Comparison of ENCODE assay signal across 18 cellular contexts in the genomic region with DNA sequence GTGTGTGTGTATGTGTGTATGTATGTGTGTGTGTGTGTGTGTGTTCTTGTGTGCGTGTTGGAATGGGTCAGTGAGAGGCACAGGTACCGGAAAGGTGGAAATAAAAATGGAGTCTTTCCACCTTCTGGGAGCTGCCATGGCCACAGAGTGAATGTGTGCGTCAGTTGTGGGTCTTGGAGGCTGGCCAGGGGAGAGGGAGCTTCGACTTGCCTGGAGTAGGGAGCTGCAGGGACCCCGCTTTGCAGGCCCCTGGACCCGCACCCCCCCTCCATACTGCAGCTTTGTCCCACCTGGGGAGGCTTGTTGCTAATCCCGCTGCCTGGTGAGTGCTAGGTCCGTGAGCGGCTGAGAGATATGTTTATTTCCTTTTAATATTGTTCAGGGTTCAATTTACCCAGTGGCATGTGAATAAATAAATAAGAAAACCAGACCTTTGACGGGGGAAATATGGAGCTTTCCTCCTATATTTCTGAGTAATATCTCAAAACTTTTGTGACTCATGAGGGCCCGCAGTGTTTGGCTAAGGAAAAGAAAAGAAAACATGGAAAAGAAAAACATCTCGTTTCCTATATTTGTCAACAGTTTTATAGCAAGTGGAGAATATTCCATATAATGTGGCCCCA. TPM values are rescaled to one million over a fixed set of nuclear protein-coding genes. Genes with fewer than 3 reads are reported as not detected.
DNase-seq lines count a peak whose midpoint lies in the region; ATAC-seq, FAIRE-seq and TF ChIP-seq lines count a peak whose summit lies in the region.
"Had no signal": no experiment of that assay in that cellular context is flagged by ENCODE, and none has a peak within 500 bp of the region (broad histone marks: within the 10 kb centered on the region; RNA-seq: fewer than 3 reads in every experiment).

No MANE protein-coding gene starts in this region.

- H3K9me3 Mint-ChIP-seq in MCF 10A (ENCODE audit: unreplicated experiment): no peaks in the 10 kb centered on the region

- H3K27me3 ChIP-seq in breast epithelium: peaks cover 0 to 15% of the 10 kb centered on the region in 2 donors
- no peaks in the 10 kb centered on the region for H3K27me3 ChIP-seq in Panc1 (ENCODE audit: control insufficient read depth, insufficient read depth, low read length)
- H3K27me3 ChIP-seq in tibial nerve: peaks cover 0 to 22% of the 10 kb centered on the region in 2 donors

- FAIRE-seq in urothelium cell line (lab: Jason Lieb, UNC): no peak
- FAIRE-seq: A204.1, TTC549 had no signal

- TF ChIP-seq CTCF in MCF 10A (IDR thresholded peaks at IDR 0.05; ENCODE audit: unreplicated experiment) (no peak), breast epithelium (IDR thresholded peaks at IDR 0.05) (no peak), Panc1 (IDR thresholded peaks at IDR 0.05) (no peak), tibial nerve (IDR thresholded peaks at IDR 0.05) (no peak)

- BruUV-seq in MCF 10A (replicated peaks; lab: Mats Ljungman, UMichigan) (no TSS peak), Panc1 (replicated peaks; lab: Mats Ljungman, UMichigan) (no TSS peak)

- TF ChIP-seq EP300 in tibial nerve (IDR thresholded peaks at IDR 0.05): no peak

- peaks cover 18% of the 10 kb centered on the region for H3K4me1 Mint-ChIP-seq in MCF 10A (ENCODE audit: insufficient read depth, unreplicated experiment)

- DNase-seq in MCF 10A (ENCODE audit: unreplicated experiment) (peak; percentile 71), breast epithelium (ENCODE audit: low spot score in 2 of 2) (no peak), Panc1 (ENCODE audit: low read depth, low spot score) (no peak), dermis blood vessel endothelial cell (peak; percentile 52), urothelium cell line (ENCODE audit: low spot score) (peak; percentile 41), tibial nerve (ENCODE audit: low spot score in 2 of 2) (no peak)
- DNase-seq in activated effector memory CD4-positive, alpha-beta T cell treated with anti-CD3 and anti-CD28 coated beads, Interleukin-2, amount 50 U/mL, for 16 hours: no peak
- DNase-seq: activated CD4-positive, alpha-beta T cell treated with anti-CD3 and anti-CD28 coated beads, Interleukin-2, amount 50 U/mL, for 1 hour; activated naive CD4-positive, alpha-beta T cell treated with anti-CD3 and anti-CD28 coated beads, Interleukin-2, amount 50 U/mL, for 16 hours; activated T-cell treated with anti-CD3 and anti-CD28 coated beads, Interleukin-2, amount 50 U/mL, for 1 hour; gastrocnemius medialis; left lung; NCI-H526 treated with DMSO at 0.1 percent for 48 hours; stomach had no signal

- POLR2A ChIA-PET in MCF 10A (lab: Yijun Ruan, JAX): no interaction called here
- POLR2A ChIA-PET in Panc1 (lab: Charles Lee): no interaction called here

- CTCF ChIA-PET in MCF 10A (lab: Yijun Ruan, JAX) (interaction anchor here (0.6 to 1.5 kb wide), 2 partner anchors 10 to 23 kb away, joined by 3 to 5 read pairs; no protein-coding TSS in a partner anchor), Panc1 (lab: Charles Lee) (interaction anchor here (0.7 kb wide), 2 partner anchors 42 to 180 kb away, joined by 3 to 6 read pairs; no protein-coding TSS in a partner anchor)

- no peak overlapping the region for H3K27ac ChIP-seq in breast epithelium
- H3K27ac ChIP-seq in Panc1 (ENCODE audit: low read length): peak overlapping the region; percentile 69
- H3K27ac ChIP-seq in tibial nerve: no peak overlapping the region
- H3K27ac ChIP-seq: cardiac muscle cell, gastrocnemius medialis, left lung, stomach had no signal

- peaks cover 16% of the 10 kb centered on the region for H3K27me3 Mint-ChIP-seq in MCF 10A (ENCODE audit: insufficient read depth, unreplicated experiment)

- no peak overlapping the region for H3K4me3 Mint-ChIP-seq in MCF 10A (ENCODE audit: unreplicated experiment)

- H3K4me1 ChIP-seq in breast epithelium (no peaks in the 10 kb centered on the region), Panc1 (ENCODE audit: control insufficient read depth, insufficient read depth, low read length) (peaks cover 19% of the 10 kb centered on the region), tibial nerve (no peaks in the 10 kb centered on the region)
- H3K4me1 ChIP-seq: gastrocnemius medialis, left lung, stomach had no signal

- H3K36me3 ChIP-seq in breast epithelium: no peaks in the 10 kb centered on the region
- H3K36me3 ChIP-seq in Panc1 (ENCODE audit: control insufficient read depth, insufficient read depth, low read length): no peaks in the 10 kb centered on the region
- no peaks in the 10 kb centered on the region for H3K36me3 ChIP-seq in tibial nerve
- H3K36me3 ChIP-seq: cardiac muscle cell, gastrocnemius medialis, left lung, stomach had no signal

- intact Hi-C loops in MCF 10A (cut with micrococcal nuclease) (no loop called here), breast epithelium (cut with DNase I; ENCODE audit: low total_unique reads) (no loop called here), Panc1 (cut with micrococcal nuclease; ENCODE audit: unreplicated experiment) (no loop called here)

- H3K27ac Mint-ChIP-seq in MCF 10A (ENCODE audit: low read depth, unreplicated experiment): no peak overlapping the region

- H3K9me3 ChIP-seq in breast epithelium (peaks cover 0 to 3% of the 10 kb centered on the region in 2 donors), Panc1 (ENCODE audit: control insufficient read depth, insufficient read depth, low read depth, low read length) (no peaks in the 10 kb centered on the region), tibial nerve (peaks cover 0 to 5% (median 0%) of the 10 kb centered on the region in 4 donors)
- H3K9me3 ChIP-seq: gastrocnemius medialis, left lung had no signal

- in situ Hi-C loops in Panc1 (cut with HindIII; ENCODE audit: low pct_unique_long_range_greater_than_20kb, low sequenced_read_pairs): no loop called here

- H3K36me3 Mint-ChIP-seq in MCF 10A (ENCODE audit: insufficient read depth, unreplicated experiment): no peaks in the 10 kb centered on the region

- H3K4me3 ChIP-seq in breast epithelium (no peak overlapping the region), Panc1 (ENCODE audit: low read depth in 2 of 2, low read length in 2 of 2) (peak overlapping the region in 1 of 2 experiments; percentile 6; a peak in 1 of 4 replicates), tibial nerve (no peak overlapping the region)
- H3K4me3 ChIP-seq: cardiac muscle cell, gastrocnemius medialis, left lung, stomach had no signal

- no peak for TF ChIP-seq POLR2A in breast epithelium (IDR thresholded peaks at IDR 0.05)
- TF ChIP-seq POLR2A in tibial nerve (IDR thresholded peaks at IDR 0.05): no peak

- WGBS in tibial nerve, 2 donors: 70 to 73% methylated on average over 12 of the region's 12 CpGs

- ATAC-seq in Panc1 (peak; percentile 73), GM19395 (IDR thresholded peaks at IDR 0.05; ENCODE audit: unreplicated experiment) (no peak)
- ATAC-seq: gastrocnemius medialis, left lung had no signal

RNA-seq across cellular contexts. Expression of a gene that starts 24.4 kb away (rescaled TPM):
- total RNA-seq in MCF 10A (2022) (24.4 and 40.8 TPM in 2 replicates), breast epithelium (10 to 100 TPM; 14.1 to 39.3 (median 14.8) TPM), Panc1 (2021; ENCODE audit: unreplicated experiment) (57.6 TPM), dermis blood vessel endothelial cell (24.5 and 35.7 TPM in 2 replicates), tibial nerve (10 to 100 TPM in 3 of 4 donors, 1 to 10 TPM in 1; 9.4 to 50.7 (median 25.8) TPM)
- 48.1 TPM for polyA plus RNA-seq in Panc1 (2012; ENCODE audit: insufficient read length)

Comparison
In these comparisons a context has a peak if more than half of its experiments do, and no peak if none do; other contexts are left out.
1. DNase-seq: peak in MCF 10A (single experiment), dermis blood vessel endothelial cell (single experiment) and urothelium cell line (single experiment); none in breast epithelium (0 of 2), Panc1 (single experiment), tibial nerve (0 of 2) and activated effector memory CD4-positive, alpha-beta T cell treated with anti-CD3 and anti-CD28 coated beads, Interleukin-2, amount 50 U/mL, for 16 hours (single experiment).